In genomic region chr12:131928080-131928764, GRCh38 we compare ENCODE assay signal across 8 cellular contexts. TPM values are rescaled to one million over a fixed set of nuclear protein-coding genes. Genes with fewer than 3 reads are reported as not detected.
DNase-seq lines count a peak whose midpoint lies in the region; ATAC-seq and TF ChIP-seq lines count a peak whose summit lies in the region.

No MANE protein-coding gene starts in this region.

- no peak overlapping the region for H3K27ac Mint-ChIP-seq in endodermal cell
- H3K27ac Mint-ChIP-seq in natural killer cell treated with Interleukin-12 subunit alpha and Interleukin-12 subunit beta and Interleukin-15 and Interleukin-18, amount 100 ng/mL, for 72 hours, result peak overlapping the region; percentile 83

- H3K27me3 ChIP-seq in Panc1 (ENCODE audit: control insufficient read depth, insufficient read depth, low read length), result no peaks in the 10 kb centered on the region
- H3K27me3 ChIP-seq in endodermal cell (ENCODE audit: control insufficient read depth, insufficient read depth, low read length, poor library complexity, severe bottlenecking), result no peaks in the 10 kb centered on the region

- peaks cover 18% of the 10 kb centered on the region for H3K36me3 Mint-ChIP-seq in endodermal cell (ENCODE audit: low read depth)
- H3K36me3 Mint-ChIP-seq in natural killer cell treated with Interleukin-12 subunit alpha and Interleukin-12 subunit beta and Interleukin-15 and Interleukin-18, amount 100 ng/mL, for 72 hours, result peaks cover 7% of the 10 kb centered on the region

- peaks cover 21% of the 10 kb centered on the region for H3K9me3 Mint-ChIP-seq in endodermal cell
- no peaks in the 10 kb centered on the region for H3K9me3 Mint-ChIP-seq in natural killer cell treated with Interleukin-12 subunit alpha and Interleukin-12 subunit beta and Interleukin-15 and Interleukin-18, amount 100 ng/mL, for 72 hours

- BruUV-seq in Panc1 (replicated peaks; lab: Mats Ljungman, UMichigan), result no TSS peak

- H3K9me3 ChIP-seq in Panc1 (ENCODE audit: control insufficient read depth, insufficient read depth, low read depth, low read length) (no peaks in the 10 kb centered on the region), endodermal cell (ENCODE audit: control insufficient read depth, low read length) (no peaks in the 10 kb centered on the region)

- CTCF ChIA-PET in Panc1 (lab: Charles Lee), result interaction anchor here (0.6 to 0.7 kb wide), 3 partner anchors 29 to 148 kb away, joined by 3 to 8 read pairs (median 8); no protein-coding TSS in a partner anchor

- H3K4me3 Mint-ChIP-seq in endodermal cell, result peak overlapping the region; percentile 92
- H3K4me3 Mint-ChIP-seq in natural killer cell treated with Interleukin-12 subunit alpha and Interleukin-12 subunit beta and Interleukin-15 and Interleukin-18, amount 100 ng/mL, for 72 hours, result peak overlapping the region; percentile 96

- peak overlapping the region; percentile 49 for H3K9ac ChIP-seq in endodermal cell (ENCODE audit: extremely low read depth, low read length, poor library complexity, severe bottlenecking)

- H3K4me1 ChIP-seq in Panc1 (ENCODE audit: control insufficient read depth, insufficient read depth, low read length) (no peaks in the 10 kb centered on the region), endodermal cell (ENCODE audit: control insufficient read depth, insufficient read depth, low read length) (no peaks in the 10 kb centered on the region)

- DNase-seq in AG09319 (ENCODE audit: extremely low read depth, low read depth) (peak; percentile 11), Panc1 (ENCODE audit: low read depth, low spot score) (no peak), endodermal cell (peak; percentile 72), putamen (ENCODE audit: low spot score) (no peak)
- no peak for DNase-seq in natural killer cell treated with Interleukin-12 subunit alpha and Interleukin-12 subunit beta and Interleukin-15 and Interleukin-18, amount 100 ng/mL, for 72 hours (ENCODE audit: low spot score)

- ATAC-seq in GM19455 (IDR thresholded peaks at IDR 0.05; ENCODE audit: unreplicated experiment) (peak; percentile 2), Panc1 (peak; percentile 45), GM21723 (IDR thresholded peaks at IDR 0.05; ENCODE audit: unreplicated experiment) (no peak), HG02938 (IDR thresholded peaks at IDR 0.05; ENCODE audit: unreplicated experiment) (no peak)
- peak; percentile 2 to 22 for ATAC-seq in natural killer cell treated with Interleukin-12 subunit alpha and Interleukin-12 subunit beta and Interleukin-15 and Interleukin-18, amount 100 ng/mL, for 72 hours

- in situ Hi-C loops in Panc1 (cut with HindIII; ENCODE audit: low pct_unique_long_range_greater_than_20kb, low sequenced_read_pairs), result no loop called here

- 32 to 35% methylated on average over 19 to 35 of the region's 37 CpGs for WGBS in endodermal cell (ENCODE audit: insufficient coverage in 1 of 2, insufficient read length in 1 of 2), 2 experiments

- TF ChIP-seq CTCF in AG09319 (IDR thresholded peaks at IDR 0.05; ENCODE audit: low read depth, low read length) (no peak), Panc1 (IDR thresholded peaks at IDR 0.05) (no peak), endodermal cell (conservative IDR thresholded peaks at IDR 0.05) (no peak)

- H3K36me3 ChIP-seq in Panc1 (ENCODE audit: control insufficient read depth, insufficient read depth, low read length) (peaks cover 13% of the 10 kb centered on the region), endodermal cell (ENCODE audit: control insufficient read depth, insufficient read depth, low read length) (peaks cover 22% of the 10 kb centered on the region)

- H3K4me3 ChIP-seq in Panc1 (ENCODE audit: low read depth in 2 of 2, low read length in 2 of 2), result peak overlapping the region; percentile 62 to 66
- H3K4me3 ChIP-seq in endodermal cell (ENCODE audit: low read length), result peak overlapping the region; percentile 77

- H3K27ac ChIP-seq in Panc1 (ENCODE audit: low read length), result peak overlapping the region; percentile 82
- H3K27ac ChIP-seq in endodermal cell (ENCODE audit: low read depth, low read length), result no peak overlapping the region

- intact Hi-C loops in Panc1 (cut with micrococcal nuclease; ENCODE audit: unreplicated experiment), result no loop called here

- H3K27me3 Mint-ChIP-seq in endodermal cell (ENCODE audit: insufficient read depth), result peaks cover 2% of the 10 kb centered on the region
- H3K27me3 Mint-ChIP-seq in natural killer cell treated with Interleukin-12 subunit alpha and Interleukin-12 subunit beta and Interleukin-15 and Interleukin-18, amount 100 ng/mL, for 72 hours, result no peaks in the 10 kb centered on the region

- POLR2A ChIA-PET in Panc1 (lab: Charles Lee), result interaction anchor here (0.5 kb wide), 1 partner anchor 8 kb away, joined by 4 read pairs; no protein-coding TSS in a partner anchor

- H3K4me1 Mint-ChIP-seq in endodermal cell, result peaks cover 3% of the 10 kb centered on the region
- peaks cover 13 to 14% of the 10 kb centered on the region in 2 donors for H3K4me1 Mint-ChIP-seq in natural killer cell treated with Interleukin-12 subunit alpha and Interleukin-12 subunit beta and Interleukin-15 and Interleukin-18, amount 100 ng/mL, for 72 hours (ENCODE audit: low read depth in 2 of 2)

RNA-seq across cellular contexts. Expression of gene PUS1, which starts 0.9 kb away (rescaled TPM):
- total RNA-seq in Panc1 (2021; ENCODE audit: unreplicated experiment) (108 TPM), endodermal cell (10 to 100 TPM; 37.3 to 56.7 TPM)
- 110 TPM for polyA plus RNA-seq in Panc1 (2012; ENCODE audit: insufficient read length)
- polyA plus RNA-seq in endodermal cell (2013, experiment 1 of 2), result 20.6 TPM
- polyA plus RNA-seq in endodermal cell (2013, experiment 2 of 2), result 15.2 TPM
- total RNA-seq in natural killer cell treated with Interleukin-12 subunit alpha and Interleukin-12 subunit beta and Interleukin-15 and Interleukin-18, amount 100 ng/mL, for 72 hours, result 100 to 1,000 TPM in 1 of 2 donors, 10 to 100 TPM in 1; 53.7 to 147 TPM

RNA-seq across cellular contexts. Expression of gene EP400, which starts 21.5 kb away (rescaled TPM):
- total RNA-seq in Panc1 (2021; ENCODE audit: unreplicated experiment) (59.4 TPM), endodermal cell (10 to 100 TPM; 64.7 to 78.3 TPM)
- polyA plus RNA-seq in Panc1 (2012; ENCODE audit: insufficient read length), result 36.9 TPM
- 42.4 TPM for polyA plus RNA-seq in endodermal cell (2013, experiment 1 of 2)
- polyA plus RNA-seq in endodermal cell (2013, experiment 2 of 2), result 40.7 TPM
- total RNA-seq in natural killer cell treated with Interleukin-12 subunit alpha and Interleukin-12 subunit beta and Interleukin-15 and Interleukin-18, amount 100 ng/mL, for 72 hours, result 100 to 1,000 TPM in 1 of 2 donors, 10 to 100 TPM in 1; 53.5 to 106 TPM

RNA-seq across cellular contexts. Expression of gene ULK1, which starts 33.8 kb away (rescaled TPM):
- total RNA-seq in Panc1 (2021; ENCODE audit: unreplicated experiment) (72.1 TPM), endodermal cell (100 to 1,000 TPM in 1 of 2 donors, 10 to 100 TPM in 1; 68.0 to 104 TPM)
- polyA plus RNA-seq in Panc1 (2012; ENCODE audit: insufficient read length), result 92.3 TPM
- polyA plus RNA-seq in endodermal cell (2013, experiment 1 of 2), result 50.3 TPM
- polyA plus RNA-seq in endodermal cell (2013, experiment 2 of 2), result 43.7 TPM
- total RNA-seq in natural killer cell treated with Interleukin-12 subunit alpha and Interleukin-12 subunit beta and Interleukin-15 and Interleukin-18, amount 100 ng/mL, for 72 hours, result 10 to 100 TPM; 21.8 to 24.3 TPM

Comparison
In these comparisons a context has a peak if more than half of its experiments do, and no peak if none do; other contexts are left out.
1. DNase-seq: peak in AG09319 (single experiment) and endodermal cell (single experiment); none in Panc1 (single experiment), natural killer cell treated with Interleukin-12 subunit alpha and Interleukin-12 subunit beta and Interleukin-15 and Interleukin-18, amount 100 ng/mL, for 72 hours (single experiment) and putamen (single experiment).
2. ATAC-seq: peak in GM19455 (single experiment), Panc1 (single experiment) and natural killer cell treated with Interleukin-12 subunit alpha and Interleukin-12 subunit beta and Interleukin-15 and Interleukin-18, amount 100 ng/mL, for 72 hours (2 of 2); none in GM21723 (single experiment) and HG02938 (single experiment).